18 cellular contexts compared by ENCODE assay signal in genomic region chr9:129221979-129222635, GRCh38. TPM values are rescaled to one million over a fixed set of nuclear protein-coding genes. Genes with fewer than 3 reads are reported as not detected.
A peak's percentile ranks its signal among the peaks of the same experiment; 100 is the strongest.
DNase-seq lines count a peak whose midpoint lies in the region; ATAC-seq, FAIRE-seq and TF ChIP-seq lines count a peak whose summit lies in the region.
"Had no signal": no experiment of that assay in that cellular context is flagged by ENCODE, and none has a peak within 500 bp of the region (broad histone marks: within the 10 kb centered on the region; RNA-seq: fewer than 3 reads in every experiment).

No MANE protein-coding gene starts in this region.

- H4K20me1 ChIP-seq in H9 (ENCODE audit: control insufficient read depth, insufficient read depth, insufficient read length) = peaks cover 2% of the 10 kb centered on the region
- no peaks in the 10 kb centered on the region for H4K20me1 ChIP-seq in K562 (replicated peaks; ENCODE audit: control insufficient read depth, insufficient read depth, low read length)

- no peak overlapping the region for H2BK12ac ChIP-seq in H9 (ENCODE audit: insufficient read length, low read depth, low read length)

- no peaks in the 10 kb centered on the region for H3K36me3 Mint-ChIP-seq in activated CD8-positive, alpha-beta T cell treated with anti-CD3 and anti-CD28 coated beads, Interleukin-2, amount 10 ng/mL, durations not matched to agents 7 days and 5 days (ENCODE audit: low read depth)
- H3K36me3 Mint-ChIP-seq in activated CD8-positive, alpha-beta T cell treated with anti-CD3 and anti-CD28 coated beads for 36 hours (ENCODE audit: low read depth) = no peaks in the 10 kb centered on the region
- H3K36me3 Mint-ChIP-seq in H9 (ENCODE audit: insufficient read depth in 1 of 3, low read depth in 3 of 3) = no peaks in the 10 kb centered on the region
- H3K36me3 Mint-ChIP-seq in nephron (ENCODE audit: low read depth) = no peaks in the 10 kb centered on the region

- H3K79me2 ChIP-seq in H9 (ENCODE audit: insufficient read depth, low read length) (no peaks in the 10 kb centered on the region), K562 (ENCODE audit: control insufficient read depth, insufficient read depth, low read length) (no peaks in the 10 kb centered on the region)

- H3K36me3 ChIP-seq in K562 (ENCODE audit: control insufficient read depth, insufficient read depth, low read length) (no peaks in the 10 kb centered on the region), body of pancreas (replicated peaks in 1 of 2; ENCODE audit: insufficient read depth in 1 of 2, low read depth in 2 of 2) (no peaks in the 10 kb centered on the region)

- no peaks in the 10 kb centered on the region for H3K9me1 ChIP-seq in K562 (ENCODE audit: control insufficient read depth, insufficient read depth, low read length)

- ATAC-seq in activated CD8-positive, alpha-beta T cell treated with anti-CD3 and anti-CD28 coated beads, Interleukin-2, amount 10 ng/mL, durations not matched to agents 7 days and 5 days = no peak
- no peak for ATAC-seq in activated CD8-positive, alpha-beta T cell treated with anti-CD3 and anti-CD28 coated beads for 36 hours
- ATAC-seq in K562 (no peak), GM18873 (IDR thresholded peaks at IDR 0.05; ENCODE audit: low FRiP score, unreplicated experiment) (no peak), body of pancreas (no peak)

- no peak for TF ChIP-seq CTCF in activated CD8-positive, alpha-beta T cell treated with anti-CD3 and anti-CD28 coated beads for 36 hours (IDR thresholded peaks at IDR 0.05)
- TF ChIP-seq CTCF in H9 (conservative IDR thresholded peaks at IDR 0.05) = no peak
- TF ChIP-seq CTCF in K562 (IDR thresholded peaks at IDR 0.05 in 2 of 3, conservative IDR thresholded peaks at IDR 0.05 in 1 of 3; ENCODE audit: insufficient read depth in 2 of 3, low read depth in 1 of 3, low read length in 3 of 3) = no peak
- no peak for TF ChIP-seq CTCF in nephron (IDR thresholded peaks at IDR 0.05; ENCODE audit: unreplicated experiment in 3 of 3)
- no peak for TF ChIP-seq CTCF in body of pancreas (IDR thresholded peaks at IDR 0.05)

- H3K4me3 ChIP-seq in K562 = no peak overlapping the region
- H3K4me3 ChIP-seq in body of pancreas = no peak overlapping the region

- no peaks in the 10 kb centered on the region for H3K27me3 Mint-ChIP-seq in activated CD8-positive, alpha-beta T cell treated with anti-CD3 and anti-CD28 coated beads, Interleukin-2, amount 10 ng/mL, durations not matched to agents 7 days and 5 days (ENCODE audit: low read depth)
- H3K27me3 Mint-ChIP-seq in activated CD8-positive, alpha-beta T cell treated with anti-CD3 and anti-CD28 coated beads for 36 hours = no peaks in the 10 kb centered on the region
- H3K27me3 Mint-ChIP-seq in H9 (ENCODE audit: low read depth) (no peaks in the 10 kb centered on the region), nephron (ENCODE audit: low read depth) (peaks cover 7% of the 10 kb centered on the region)

- no peak overlapping the region for H4K5ac ChIP-seq in H9 (ENCODE audit: insufficient read length, low read depth, low read length)

- no peak overlapping the region for H2BK5ac ChIP-seq in H9 (ENCODE audit: insufficient read length, low read length)

- no peak overlapping the region for H3K4ac ChIP-seq in H9 (ENCODE audit: low read depth, low read length)

- no peaks in the 10 kb centered on the region for H3K9me3 ChIP-seq in H9 (ENCODE audit: control insufficient read depth, low read depth, low read length)
- H3K9me3 ChIP-seq in K562 (replicated peaks; ENCODE audit: control insufficient read depth, insufficient read depth, low read depth, low read length) = no peaks in the 10 kb centered on the region
- H3K9me3 ChIP-seq in body of pancreas = no peaks in the 10 kb centered on the region

- no peak overlapping the region for H2BK120ac ChIP-seq in H9 (ENCODE audit: low read depth, low read length, poor library complexity, severe bottlenecking)

- H3K14ac ChIP-seq in H9 (ENCODE audit: insufficient read depth, low read length) = no peak overlapping the region; the same call in 1 of the 2 replicates

- no peak overlapping the region for H2BK15ac ChIP-seq in H9 (ENCODE audit: low read depth, low read length)

- H3K4me2 ChIP-seq in H9 (ENCODE audit: insufficient read depth, insufficient read length, low read length) (no peak overlapping the region), K562 (ENCODE audit: insufficient read depth, low read length) (no peak overlapping the region)

- H3K9me3 Mint-ChIP-seq in activated CD8-positive, alpha-beta T cell treated with anti-CD3 and anti-CD28 coated beads, Interleukin-2, amount 10 ng/mL, durations not matched to agents 7 days and 5 days (ENCODE audit: insufficient read depth) = no peaks in the 10 kb centered on the region
- H3K9me3 Mint-ChIP-seq in activated CD8-positive, alpha-beta T cell treated with anti-CD3 and anti-CD28 coated beads for 36 hours = no peaks in the 10 kb centered on the region
- no peaks in the 10 kb centered on the region for H3K9me3 Mint-ChIP-seq in H9
- H3K9me3 Mint-ChIP-seq in nephron = no peaks in the 10 kb centered on the region

- CTCF ChIA-PET in activated CD8-positive, alpha-beta T cell treated with anti-CD3 and anti-CD28 coated beads, Interleukin-2, amount 10 ng/mL, durations not matched to agents 7 days and 5 days (lab: Charles Lee) = interaction anchor here (0.6 to 2.6 kb wide), 9 partner anchors 11 to 403 kb away, joined by 3 to 11 read pairs (median 6); partner anchors contain the start of gene IER5L
- CTCF ChIA-PET in activated CD8-positive, alpha-beta T cell treated with anti-CD3 and anti-CD28 coated beads for 36 hours (lab: Charles Lee) = interaction anchor here (1.1 to 2.7 kb wide), 6 partner anchors 14 to 92 kb away, joined by 3 to 12 read pairs (median 6); no protein-coding TSS in a partner anchor
- CTCF ChIA-PET in K562 (lab: Yijun Ruan, JAX; ENCODE audit: low intra/inter-chr PET ratio) = no interaction called here

- TF ChIP-seq POLR2A in K562 (conservative IDR thresholded peaks at IDR 0.05) = no peak
- no peak for TF ChIP-seq POLR2A in body of pancreas (IDR thresholded peaks at IDR 0.05)

- H2BK20ac ChIP-seq in H9 (ENCODE audit: low read depth, low read length, poor library complexity, severe bottlenecking) = no peak overlapping the region

- no peak for FAIRE-seq in K562 (lab: Jason Lieb, UNC)

- POLR2A ChIA-PET in activated CD8-positive, alpha-beta T cell treated with anti-CD3 and anti-CD28 coated beads, Interleukin-2, amount 10 ng/mL, durations not matched to agents 7 days and 5 days (lab: Charles Lee) = interaction anchor here (0.9 kb wide), 2 partner anchors 14 to 15 kb away, joined by 3 to 4 read pairs; no protein-coding TSS in a partner anchor
- POLR2A ChIA-PET in activated CD8-positive, alpha-beta T cell treated with anti-CD3 and anti-CD28 coated beads for 36 hours (lab: Charles Lee) = interaction anchor here (1.9 kb wide), 1 partner anchor 12 kb away, joined by 9 read pairs; no protein-coding TSS in a partner anchor
- POLR2A ChIA-PET in K562 (lab: Yijun Ruan, JAX) = interaction anchor here (0.5 to 0.8 kb wide), 2 partner anchors 18 to 25 kb away, joined by 4 to 6 read pairs; no protein-coding TSS in a partner anchor

- BruUV-seq in K562 (replicated peaks; lab: Mats Ljungman, UMichigan) = no TSS peak

- H3K56ac ChIP-seq in H9 (ENCODE audit: insufficient read length, low read depth, low read length) = no peak overlapping the region

- no peak overlapping the region for H3K23ac ChIP-seq in H9 (ENCODE audit: insufficient read length, low read depth, low read length)

- H3K27ac ChIP-seq in H9 (ENCODE audit: insufficient read length, low read depth, low read length) (no peak overlapping the region), K562 (ENCODE audit: extremely low read depth, low read depth, low read length) (no peak overlapping the region), body of pancreas (no peak overlapping the region)
- H3K27ac ChIP-seq: 22Rv1 had no signal

- in situ Hi-C loops in K562 (cut with MboI) = no loop called here

- H3T11ph ChIP-seq in H9 (ENCODE audit: low read length) = no peak overlapping the region

- no peak for TF ChIP-seq EP300 in K562 (IDR thresholded peaks at IDR 0.05; ENCODE audit: low read length)

- H3K27ac Mint-ChIP-seq in activated CD8-positive, alpha-beta T cell treated with anti-CD3 and anti-CD28 coated beads, Interleukin-2, amount 10 ng/mL, durations not matched to agents 7 days and 5 days = peak overlapping the region; percentile 66
- no peak overlapping the region for H3K27ac Mint-ChIP-seq in activated CD8-positive, alpha-beta T cell treated with anti-CD3 and anti-CD28 coated beads for 36 hours
- H3K27ac Mint-ChIP-seq in H9 = peak overlapping the region in 1 of 3 experiments; percentile 95; a peak in 2 of 7 replicates
- H3K27ac Mint-ChIP-seq in nephron = peak overlapping the region in 2 of 3 experiments; percentile 11 to 40

- no peak overlapping the region for H3K18ac ChIP-seq in H9 (ENCODE audit: insufficient read length, low read depth, low read length)

- no peak for TF ChIP-seq RAD21 in K562 (CRISPR knock-in tag; conservative IDR thresholded peaks at IDR 0.05 in 1 of 2, IDR thresholded peaks at IDR 0.05 in 1 of 2)

- H4K8ac ChIP-seq in H9 (replicated peaks; ENCODE audit: insufficient read length, low read depth, low read length) = no peak overlapping the region

- no peak overlapping the region for H2AK5ac ChIP-seq in H9 (ENCODE audit: insufficient read length, low read length)

- H3K9ac ChIP-seq in H9 (ENCODE audit: extremely low read depth, insufficient read length, low read length) (no peak overlapping the region), K562 (ENCODE audit: insufficient read depth in 1 of 2, low read depth in 2 of 2, low read length in 2 of 2) (peak overlapping the region in 1 of 2 experiments; percentile 31; a peak in 1 of 4 replicates)

- H3K23me2 ChIP-seq in H9 (ENCODE audit: insufficient read length, low read depth, low read length, poor library complexity, severe bottlenecking) = no peaks in the 10 kb centered on the region

- peaks cover 77% of the 10 kb centered on the region for H3K4me1 Mint-ChIP-seq in activated CD8-positive, alpha-beta T cell treated with anti-CD3 and anti-CD28 coated beads, Interleukin-2, amount 10 ng/mL, durations not matched to agents 7 days and 5 days (ENCODE audit: low read depth)
- H3K4me1 Mint-ChIP-seq in activated CD8-positive, alpha-beta T cell treated with anti-CD3 and anti-CD28 coated beads for 36 hours (ENCODE audit: low read depth) = peaks cover 44% of the 10 kb centered on the region
- peaks cover 24 to 63% of the 10 kb centered on the region in 2 experiments for H3K4me1 Mint-ChIP-seq in H9
- H3K4me1 Mint-ChIP-seq in nephron = peaks cover 36% of the 10 kb centered on the region

- H3K4me1 ChIP-seq in H9 (ENCODE audit: insufficient read depth, low read length) (no peaks in the 10 kb centered on the region; the same call in 1 of the 2 replicates), K562 (replicated peaks in 1 of 2; ENCODE audit: control insufficient read depth in 2 of 2, insufficient read depth in 2 of 2, low read length in 2 of 2) (peaks cover 0 to 18% of the 10 kb centered on the region in 2 experiments; a peak in 3 of 5 replicates), body of pancreas (no peaks in the 10 kb centered on the region)

- H4K91ac ChIP-seq in H9 (ENCODE audit: insufficient read length, low read depth, low read length) = no peak overlapping the region

- H3K27me3 ChIP-seq in H9 (ENCODE audit: insufficient read depth, low read length) (no peaks in the 10 kb centered on the region), K562 (ENCODE audit: control insufficient read depth in 2 of 2, insufficient read depth in 2 of 2, low read length in 2 of 2) (peaks cover 0 to 3% of the 10 kb centered on the region in 2 experiments; a peak in 1 of 5 replicates), body of pancreas (no peaks in the 10 kb centered on the region)

- H3K4me3 Mint-ChIP-seq in activated CD8-positive, alpha-beta T cell treated with anti-CD3 and anti-CD28 coated beads, Interleukin-2, amount 10 ng/mL, durations not matched to agents 7 days and 5 days = no peak overlapping the region
- no peak overlapping the region for H3K4me3 Mint-ChIP-seq in activated CD8-positive, alpha-beta T cell treated with anti-CD3 and anti-CD28 coated beads for 36 hours
- no peak overlapping the region for H3K4me3 Mint-ChIP-seq in H9
- H3K4me3 Mint-ChIP-seq in nephron = no peak overlapping the region

- DNase-seq in activated CD8-positive, alpha-beta T cell treated with anti-CD3 and anti-CD28 coated beads, Interleukin-2, amount 10 ng/mL, durations not matched to agents 7 days and 5 days = no peak
- DNase-seq in activated CD8-positive, alpha-beta T cell treated with anti-CD3 and anti-CD28 coated beads for 36 hours = no peak
- peak; percentile 67 for DNase-seq in H9
- DNase-seq in K562 (ENCODE audit: extremely low read depth in 1 of 4, low spot score in 3 of 4) = no peak
- no peak for DNase-seq in medulla oblongata (ENCODE audit: extremely low spot score)
- DNase-seq in body of pancreas = no peak
- DNase-seq: C1 segment of cervical spinal cord, DMS153, HCEC 1CT, IMR-90, NCI-H1048, NCI-H146, NCI-H2107, NCI-H226, OCI-M1 had no signal

- H2AFZ ChIP-seq in H9 (ENCODE audit: low read length) (no peak overlapping the region), K562 (ENCODE audit: low read depth, low read length) (no peak overlapping the region)

- no CpG with 5 or more reads among the region's 15 CpGs for WGBS in H9 (ENCODE audit: extremely low coverage, insufficient read length, low lambda C conversion rate)
- WGBS in K562 (ENCODE audit: insufficient coverage, low coverage, missing lambda C conversion rate) = 48% methylated on average over 14 of the region's 15 CpGs
- WGBS in body of pancreas, 2 donors = 83 to 85% methylated on average over 8 to 14 of the region's 15 CpGs

- intact Hi-C loops in activated CD8-positive, alpha-beta T cell treated with anti-CD3 and anti-CD28 coated beads for 36 hours (cut with micrococcal nuclease) = no loop called here
- intact Hi-C loops in K562 (cut with micrococcal nuclease) (no loop called here), body of pancreas (cut with DNase I) (no loop called here)

- no peaks in the 10 kb centered on the region for H3K79me1 ChIP-seq in H9 (ENCODE audit: insufficient read depth, low read depth, low read length, poor library complexity, severe bottlenecking)

RNA-seq across cellular contexts. Expression of gene IER5L, which starts 44.0 kb away (rescaled TPM):
- total RNA-seq in activated CD8-positive, alpha-beta T cell treated with anti-CD3 and anti-CD28 coated beads, Interleukin-2, amount 10 ng/mL, durations not matched to agents 7 days and 5 days = 1 to 10 TPM; 6.0 to 6.1 TPM
- total RNA-seq in activated CD8-positive, alpha-beta T cell treated with anti-CD3 and anti-CD28 coated beads for 36 hours = 1 to 10 TPM; 3.7 to 4.1 TPM
- total RNA-seq in H9 (2021) = 1.0 and 1.3 TPM in 2 replicates
- 0.25 and 1.5 TPM in 2 replicates for total RNA-seq in K562 (2011; cell fraction: chromatin; rRNA removed; ENCODE audit: low replicate concordance)
- total RNA-seq in K562 (2011; cell fraction: nucleolus; rRNA removed) = 2.9 and 4.7 TPM in 2 replicates
- 1.9 and 2.3 TPM in 2 replicates for total RNA-seq in K562 (2011; cell fraction: nucleoplasm; rRNA removed)
- total RNA-seq in K562 (2014; rRNA removed) = 11.9 and 13.6 TPM in 2 replicates
- 0.19 and 0.22 TPM in 2 replicates for total RNA-seq in K562 (2014; rRNA removed; fragmentation: Illumina TruSeq; extraction: Trizol)
- 0.76 and 1.3 TPM in 2 replicates for total RNA-seq in K562 (2015; rRNA removed; fragmentation: Illumina TruSeq; extraction: Trizol)
- total RNA-seq in K562 (2021) = 4.9 and 5.7 TPM in 2 replicates
- polyA plus RNA-seq in K562 (2011; rRNA removed) = 0.52 and 1.6 TPM in 2 replicates
- polyA plus RNA-seq in K562 (2011; cell fraction: cytosol; rRNA removed) = 2.4 and 5.6 TPM in 2 replicates
- polyA plus RNA-seq in K562 (2011; cell fraction: nucleus; rRNA removed) = 4.3 and 4.5 TPM in 2 replicates
- 1.6 and 2.5 TPM in 2 replicates for polyA plus RNA-seq in K562 (2012)
- polyA plus RNA-seq in K562 (2014; fragmentation: Illumina TruSeq; extraction: Trizol) = 0.25 and 0.29 TPM in 2 replicates
- polyA plus RNA-seq in K562 (2014; fragmentation: Nextera tagmentation; extraction: Ambion mirVana) = under 1 TPM; 0.14 to 0.18 TPM
- polyA plus RNA-seq in K562 (2014; rRNA removed) = 4.0 and 4.7 TPM in 2 replicates
- 0.32 and 0.48 TPM in 2 replicates for polyA minus RNA-seq in K562 (2011; rRNA and poly(A)+ RNA removed)
- polyA minus RNA-seq in K562 (2011; cell fraction: cytosol; rRNA and poly(A)+ RNA removed) = 1.7 and 3.7 TPM in 2 replicates
- polyA minus RNA-seq in K562 (2011; cell fraction: nucleus; rRNA and poly(A)+ RNA removed) = 3.2 and 4.7 TPM in 2 replicates
- 1 to 10 TPM; 3.0 to 4.4 TPM for total RNA-seq in body of pancreas
